1 cellular context compared by ENCODE assay signal in the genomic region with DNA sequence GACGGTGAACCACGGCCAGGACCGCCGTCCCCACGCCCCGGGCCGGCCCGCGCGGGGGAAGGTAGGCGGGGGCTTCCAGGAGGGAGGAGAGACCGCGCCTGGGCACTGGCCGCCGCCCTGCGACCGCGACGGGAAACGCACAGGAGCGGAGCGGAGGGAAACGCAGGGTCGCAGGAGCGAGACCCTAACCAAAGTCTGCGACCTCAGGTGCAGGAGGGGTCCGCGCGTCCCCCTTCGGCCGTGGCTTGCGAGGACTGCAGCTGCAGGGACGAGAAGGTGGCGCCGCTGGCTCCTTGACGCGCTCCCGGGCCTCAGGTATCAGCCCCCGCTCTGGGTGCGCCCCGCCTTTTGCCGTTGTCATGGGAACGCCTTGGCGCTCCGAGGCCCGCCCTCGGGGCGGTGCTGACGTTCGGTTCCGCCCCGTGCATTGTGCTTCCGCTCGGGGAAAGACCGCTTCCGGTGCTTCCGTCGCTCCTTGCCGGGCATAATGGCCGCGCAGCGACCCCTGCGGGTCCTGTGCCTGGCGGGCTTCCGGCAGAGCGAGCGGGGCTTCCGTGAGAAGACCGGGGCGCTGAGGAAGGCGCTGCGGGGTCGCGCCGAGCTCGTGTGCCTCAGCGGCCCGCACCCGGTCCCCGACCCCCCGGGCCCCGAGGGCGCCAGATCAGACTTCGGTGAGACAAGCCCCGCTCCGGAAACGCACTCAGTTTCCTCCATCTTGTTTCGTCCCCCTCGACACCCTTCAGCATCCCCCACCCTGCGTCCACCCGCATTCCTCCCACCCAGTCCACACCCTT.
A peak's percentile ranks its signal among the peaks of the same experiment; 100 is the strongest.
TF ChIP-seq lines count a peak whose summit lies in the region.

A gene (plus strand): TSS at position 462 of the 794 bp plus-strand sequence. CDS start 26 bp downstream, at position 488.

TF ChIP-seq in HEK293, 187 proteins besides CTCF, POLR2A, EP300 and RAD21 (continued from another document):
- TF ChIP-seq, protein P1, sequence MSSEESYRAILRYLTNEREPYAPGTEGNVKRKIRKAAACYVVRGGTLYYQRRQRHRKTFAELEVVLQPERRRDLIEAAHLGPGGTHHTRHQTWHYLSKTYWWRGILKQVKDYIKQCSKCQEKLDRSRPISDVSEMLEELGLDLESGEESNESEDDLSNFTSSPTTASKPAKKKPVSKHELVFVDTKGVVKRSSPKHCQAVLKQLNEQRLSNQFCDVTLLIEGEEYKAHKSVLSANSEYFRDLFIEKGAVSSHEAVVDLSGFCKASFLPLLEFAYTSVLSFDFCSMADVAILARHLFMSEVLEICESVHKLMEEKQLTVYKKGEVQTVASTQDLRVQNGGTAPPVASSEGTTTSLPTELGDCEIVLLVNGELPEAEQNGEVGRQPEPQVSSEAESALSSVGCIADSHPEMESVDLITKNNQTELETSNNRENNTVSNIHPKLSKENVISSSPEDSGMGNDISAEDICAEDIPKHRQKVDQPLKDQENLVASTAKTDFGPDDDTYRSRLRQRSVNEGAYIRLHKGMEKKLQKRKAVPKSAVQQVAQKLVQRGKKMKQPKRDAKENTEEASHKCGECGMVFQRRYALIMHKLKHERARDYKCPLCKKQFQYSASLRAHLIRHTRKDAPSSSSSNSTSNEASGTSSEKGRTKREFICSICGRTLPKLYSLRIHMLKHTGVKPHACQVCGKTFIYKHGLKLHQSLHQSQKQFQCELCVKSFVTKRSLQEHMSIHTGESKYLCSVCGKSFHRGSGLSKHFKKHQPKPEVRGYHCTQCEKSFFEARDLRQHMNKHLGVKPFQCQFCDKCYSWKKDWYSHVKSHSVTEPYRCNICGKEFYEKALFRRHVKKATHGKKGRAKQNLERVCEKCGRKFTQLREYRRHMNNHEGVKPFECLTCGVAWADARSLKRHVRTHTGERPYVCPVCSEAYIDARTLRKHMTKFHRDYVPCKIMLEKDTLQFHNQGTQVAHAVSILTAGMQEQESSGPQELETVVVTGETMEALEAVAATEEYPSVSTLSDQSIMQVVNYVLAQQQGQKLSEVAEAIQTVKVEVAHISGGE (tag by site-specific recombination; conservative IDR thresholded peaks at IDR 0.05; ENCODE audit: low read depth) = peak; percentile 98
- TF ChIP-seq ZNF658 (tag by site-specific recombination; IDR thresholded peaks at IDR 0.05) = no peak
- no peak; the same call in 1 of the 2 replicates for TF ChIP-seq ZNF623 (tag by site-specific recombination; IDR thresholded peaks at IDR 0.05)
- TF ChIP-seq ZNF174 (tag by site-specific recombination; IDR thresholded peaks at IDR 0.05) = no peak
- TF ChIP-seq ZNF202 (tag by site-specific recombination; IDR thresholded peaks at IDR 0.05; ENCODE audit: borderline replicate concordance) = no peak
- TF ChIP-seq ZBTB17 (tag by site-specific recombination; IDR thresholded peaks at IDR 0.05) = peak; percentile 74
- TF ChIP-seq, protein P2, sequence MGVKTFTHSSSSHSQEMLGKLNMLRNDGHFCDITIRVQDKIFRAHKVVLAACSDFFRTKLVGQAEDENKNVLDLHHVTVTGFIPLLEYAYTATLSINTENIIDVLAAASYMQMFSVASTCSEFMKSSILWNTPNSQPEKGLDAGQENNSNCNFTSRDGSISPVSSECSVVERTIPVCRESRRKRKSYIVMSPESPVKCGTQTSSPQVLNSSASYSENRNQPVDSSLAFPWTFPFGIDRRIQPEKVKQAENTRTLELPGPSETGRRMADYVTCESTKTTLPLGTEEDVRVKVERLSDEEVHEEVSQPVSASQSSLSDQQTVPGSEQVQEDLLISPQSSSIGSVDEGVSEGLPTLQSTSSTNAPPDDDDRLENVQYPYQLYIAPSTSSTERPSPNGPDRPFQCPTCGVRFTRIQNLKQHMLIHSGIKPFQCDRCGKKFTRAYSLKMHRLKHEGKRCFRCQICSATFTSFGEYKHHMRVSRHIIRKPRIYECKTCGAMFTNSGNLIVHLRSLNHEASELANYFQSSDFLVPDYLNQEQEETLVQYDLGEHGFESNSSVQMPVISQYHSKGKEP (tag by site-specific recombination; IDR thresholded peaks at IDR 0.05) = peak; percentile 35; the same call in 1 of the 2 replicates
